Comparison of ENCODE assay signal across 9 cellular contexts in the genomic region with DNA sequence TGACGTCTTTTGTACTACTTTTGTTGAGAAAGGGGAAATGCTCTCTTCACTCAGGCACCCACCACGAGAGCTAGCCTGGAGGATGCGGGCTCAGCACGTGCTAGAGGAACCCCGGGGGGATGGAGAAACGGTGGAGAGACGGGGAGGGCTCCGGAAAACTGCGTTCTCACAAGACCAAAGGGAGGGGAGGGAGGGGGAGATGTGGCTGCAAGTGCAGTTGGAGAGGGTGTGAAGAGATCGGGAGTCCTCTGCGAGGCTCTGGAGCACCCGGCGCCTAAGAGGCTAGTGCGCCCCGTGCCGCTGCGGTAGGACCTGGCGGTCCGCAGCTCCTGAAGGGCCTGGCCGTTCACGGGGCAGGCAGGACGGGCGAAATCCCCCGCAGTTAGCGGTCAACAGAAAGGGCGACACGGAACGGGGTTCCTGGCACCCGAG. TPM values are rescaled to one million over a fixed set of nuclear protein-coding genes. Genes with fewer than 3 reads are reported as not detected.
DNase-seq lines count a peak whose midpoint lies in the region; ATAC-seq and TF ChIP-seq lines count a peak whose summit lies in the region.
"Had no signal": no experiment of that assay in that cellular context is flagged by ENCODE, and none has a peak within 500 bp of the region (broad histone marks: within the 10 kb centered on the region; RNA-seq: fewer than 3 reads in every experiment).

No MANE protein-coding gene starts in this region.

- peak; percentile 26 for ATAC-seq in CD4-positive, alpha-beta T cell (ENCODE audit: poor library complexity)
- ATAC-seq in SK-N-SH treated with all-trans-retinoic acid at 6 μM for 48 hours = peak; percentile 54
- ATAC-seq in natural killer cell treated with Interleukin-12 subunit alpha and Interleukin-12 subunit beta and Interleukin-15 and Interleukin-18, amount 100 ng/mL, for 72 hours = peak; percentile 28 to 59
- no peak for ATAC-seq in HG02852 (IDR thresholded peaks at IDR 0.05; ENCODE audit: unreplicated experiment)

- peaks cover 62% of the 10 kb centered on the region for H3K27me3 Mint-ChIP-seq in CD4-positive, alpha-beta T cell
- peaks cover 31 to 45% of the 10 kb centered on the region in 2 donors for H3K27me3 Mint-ChIP-seq in natural killer cell treated with Interleukin-12 subunit alpha and Interleukin-12 subunit beta and Interleukin-15 and Interleukin-18, amount 100 ng/mL, for 72 hours

- H2AFZ ChIP-seq in fibroblast of lung (ENCODE audit: low read length) = peak overlapping the region; percentile 80
- H2AFZ ChIP-seq: PC-9 had no signal

- H3K4me3 Mint-ChIP-seq in CD4-positive, alpha-beta T cell = peak overlapping the region; percentile 65
- peak overlapping the region; percentile 49 for H3K4me3 Mint-ChIP-seq in natural killer cell treated with Interleukin-12 subunit alpha and Interleukin-12 subunit beta and Interleukin-15 and Interleukin-18, amount 100 ng/mL, for 72 hours

- peak overlapping the region in 1 of 4 experiments; percentile 35 for H3K4me3 ChIP-seq in fibroblast of lung (replicated peaks in 1 of 4; ENCODE audit: control extremely low read depth in 1 of 4, insufficient read depth in 1 of 4, low read depth in 3 of 4, low read length in 4 of 4)
- H3K4me3 ChIP-seq: PC-9 had no signal

- peaks cover 5% of the 10 kb centered on the region for H3K27me3 ChIP-seq in CD4-positive, alpha-beta T cell (ENCODE audit: control insufficient read depth, insufficient read depth, low read length)
- H3K27me3 ChIP-seq in fibroblast of lung (ENCODE audit: control insufficient read depth, insufficient read depth, low read length) = no peaks in the 10 kb centered on the region

- no peak overlapping the region for H3K27ac Mint-ChIP-seq in CD4-positive, alpha-beta T cell
- H3K27ac Mint-ChIP-seq in natural killer cell treated with Interleukin-12 subunit alpha and Interleukin-12 subunit beta and Interleukin-15 and Interleukin-18, amount 100 ng/mL, for 72 hours = no peak overlapping the region

- CTCF ChIA-PET in CD4-positive, alpha-beta T cell (lab: Charles Lee) = no interaction called here

- in situ Hi-C loops in GM13976 (cut with MboI; ENCODE audit: low sequenced_read_pairs, unreplicated experiment) = loop anchor here (10.0 kb wide), 1 partner anchor 529 kb away; no protein-coding TSS in a partner anchor

- H3K36me3 Mint-ChIP-seq in CD4-positive, alpha-beta T cell (ENCODE audit: low read depth) = no peaks in the 10 kb centered on the region
- no peaks in the 10 kb centered on the region for H3K36me3 Mint-ChIP-seq in natural killer cell treated with Interleukin-12 subunit alpha and Interleukin-12 subunit beta and Interleukin-15 and Interleukin-18, amount 100 ng/mL, for 72 hours

- DNase-seq in CD4-positive, alpha-beta T cell = no peak
- DNase-seq in fibroblast of lung (ENCODE audit: low read depth in 2 of 2) (peak in 1 of 2 donors; percentile 20), GM13976 (ENCODE audit: low spot score) (no peak), NCI-H748 (lab: John Stamatoyannopoulos, UW; ENCODE audit: unreplicated experiment) (no peak), NCI-H187 (lab: John Stamatoyannopoulos, UW) (no peak)
- DNase-seq in natural killer cell treated with Interleukin-12 subunit alpha and Interleukin-12 subunit beta and Interleukin-15 and Interleukin-18, amount 100 ng/mL, for 72 hours (ENCODE audit: low spot score) = no peak
- DNase-seq: PC-9 had no signal

- no peaks in the 10 kb centered on the region for H3K36me3 ChIP-seq in fibroblast of lung (ENCODE audit: control insufficient read depth, insufficient read depth, low read length)

- H3K27ac ChIP-seq in CD4-positive, alpha-beta T cell (ENCODE audit: low read depth, low read length) = no peak overlapping the region
- H3K27ac ChIP-seq in fibroblast of lung (ENCODE audit: insufficient read depth, low read length) = no peak overlapping the region
- H3K27ac ChIP-seq: PC-9 had no signal

- H3K4me2 ChIP-seq in fibroblast of lung (ENCODE audit: extremely low read depth, insufficient read depth, low read length) = peak overlapping the region; percentile 71
- H3K4me2 ChIP-seq: PC-9 had no signal

- no peak for TF ChIP-seq CTCF in CD4-positive, alpha-beta T cell (IDR thresholded peaks at IDR 0.05)
- no peak for TF ChIP-seq CTCF in fibroblast of lung (conservative IDR thresholded peaks at IDR 0.05 in 1 of 2, IDR thresholded peaks at IDR 0.05 in 1 of 2; ENCODE audit: low read depth in 1 of 2, low read length in 2 of 2)
- TF ChIP-seq CTCF in GM13976 (IDR thresholded peaks at IDR 0.05; ENCODE audit: borderline replicate concordance, control extremely low read depth, extremely low read depth, insufficient read depth, missing control alignments) = no peak

- H4K20me1 ChIP-seq in fibroblast of lung (ENCODE audit: control insufficient read depth, extremely low read depth, insufficient read depth, low read length) = no peaks in the 10 kb centered on the region

- no peaks in the 10 kb centered on the region for H3K9me3 Mint-ChIP-seq in CD4-positive, alpha-beta T cell
- no peaks in the 10 kb centered on the region for H3K9me3 Mint-ChIP-seq in natural killer cell treated with Interleukin-12 subunit alpha and Interleukin-12 subunit beta and Interleukin-15 and Interleukin-18, amount 100 ng/mL, for 72 hours

- intact Hi-C loops in CD4-positive, alpha-beta T cell (cut with DNase I, micrococcal nuclease) = loop anchor here (10.0 kb wide), 2 partner anchors 229 to 349 kb away; a partner anchor contains a TSS

- POLR2A ChIA-PET in CD4-positive, alpha-beta T cell (lab: Charles Lee) = no interaction called here

- H3K4me1 Mint-ChIP-seq in CD4-positive, alpha-beta T cell (ENCODE audit: low read depth) = peaks cover 10% of the 10 kb centered on the region
- peaks cover 6 to 7% of the 10 kb centered on the region in 2 donors for H3K4me1 Mint-ChIP-seq in natural killer cell treated with Interleukin-12 subunit alpha and Interleukin-12 subunit beta and Interleukin-15 and Interleukin-18, amount 100 ng/mL, for 72 hours (ENCODE audit: low read depth in 2 of 2)

- peaks cover 7% of the 10 kb centered on the region for H3K4me1 ChIP-seq in fibroblast of lung (ENCODE audit: control insufficient read depth, extremely low read depth, insufficient read depth, low read length)

- peak overlapping the region; percentile 16 for H3K9ac ChIP-seq in fibroblast of lung (ENCODE audit: insufficient read depth, low read length)

- H3K79me2 ChIP-seq in fibroblast of lung (ENCODE audit: control insufficient read depth, insufficient read depth, low read length) = no peaks in the 10 kb centered on the region

- no peaks in the 10 kb centered on the region for H3K9me3 ChIP-seq in CD4-positive, alpha-beta T cell (ENCODE audit: control insufficient read depth, low read length)
- no peaks in the 10 kb centered on the region for H3K9me3 ChIP-seq in fibroblast of lung (ENCODE audit: control insufficient read depth, insufficient read depth, low read depth, low read length)

TF ChIP-seq in SK-N-SH treated with all-trans-retinoic acid at 6 μM for 48 hours, 23 proteins besides CTCF, POLR2A, EP300 and RAD21 (continues in another document):
- TF ChIP-seq, protein P1, sequence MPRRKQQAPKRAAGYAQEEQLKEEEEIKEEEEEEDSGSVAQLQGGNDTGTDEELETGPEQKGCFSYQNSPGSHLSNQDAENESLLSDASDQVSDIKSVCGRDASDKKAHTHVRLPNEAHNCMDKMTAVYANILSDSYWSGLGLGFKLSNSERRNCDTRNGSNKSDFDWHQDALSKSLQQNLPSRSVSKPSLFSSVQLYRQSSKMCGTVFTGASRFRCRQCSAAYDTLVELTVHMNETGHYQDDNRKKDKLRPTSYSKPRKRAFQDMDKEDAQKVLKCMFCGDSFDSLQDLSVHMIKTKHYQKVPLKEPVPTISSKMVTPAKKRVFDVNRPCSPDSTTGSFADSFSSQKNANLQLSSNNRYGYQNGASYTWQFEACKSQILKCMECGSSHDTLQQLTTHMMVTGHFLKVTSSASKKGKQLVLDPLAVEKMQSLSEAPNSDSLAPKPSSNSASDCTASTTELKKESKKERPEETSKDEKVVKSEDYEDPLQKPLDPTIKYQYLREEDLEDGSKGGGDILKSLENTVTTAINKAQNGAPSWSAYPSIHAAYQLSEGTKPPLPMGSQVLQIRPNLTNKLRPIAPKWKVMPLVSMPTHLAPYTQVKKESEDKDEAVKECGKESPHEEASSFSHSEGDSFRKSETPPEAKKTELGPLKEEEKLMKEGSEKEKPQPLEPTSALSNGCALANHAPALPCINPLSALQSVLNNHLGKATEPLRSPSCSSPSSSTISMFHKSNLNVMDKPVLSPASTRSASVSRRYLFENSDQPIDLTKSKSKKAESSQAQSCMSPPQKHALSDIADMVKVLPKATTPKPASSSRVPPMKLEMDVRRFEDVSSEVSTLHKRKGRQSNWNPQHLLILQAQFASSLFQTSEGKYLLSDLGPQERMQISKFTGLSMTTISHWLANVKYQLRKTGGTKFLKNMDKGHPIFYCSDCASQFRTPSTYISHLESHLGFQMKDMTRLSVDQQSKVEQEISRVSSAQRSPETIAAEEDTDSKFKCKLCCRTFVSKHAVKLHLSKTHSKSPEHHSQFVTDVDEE (CRISPR knock-in tag; IDR thresholded peaks at IDR 0.05) = no peak
- TF ChIP-seq OSR1 (CRISPR knock-in tag; IDR thresholded peaks at IDR 0.05) = no peak
- TF ChIP-seq RARB (CRISPR knock-in tag; IDR thresholded peaks at IDR 0.05) = no peak
- TF ChIP-seq, protein P2, sequence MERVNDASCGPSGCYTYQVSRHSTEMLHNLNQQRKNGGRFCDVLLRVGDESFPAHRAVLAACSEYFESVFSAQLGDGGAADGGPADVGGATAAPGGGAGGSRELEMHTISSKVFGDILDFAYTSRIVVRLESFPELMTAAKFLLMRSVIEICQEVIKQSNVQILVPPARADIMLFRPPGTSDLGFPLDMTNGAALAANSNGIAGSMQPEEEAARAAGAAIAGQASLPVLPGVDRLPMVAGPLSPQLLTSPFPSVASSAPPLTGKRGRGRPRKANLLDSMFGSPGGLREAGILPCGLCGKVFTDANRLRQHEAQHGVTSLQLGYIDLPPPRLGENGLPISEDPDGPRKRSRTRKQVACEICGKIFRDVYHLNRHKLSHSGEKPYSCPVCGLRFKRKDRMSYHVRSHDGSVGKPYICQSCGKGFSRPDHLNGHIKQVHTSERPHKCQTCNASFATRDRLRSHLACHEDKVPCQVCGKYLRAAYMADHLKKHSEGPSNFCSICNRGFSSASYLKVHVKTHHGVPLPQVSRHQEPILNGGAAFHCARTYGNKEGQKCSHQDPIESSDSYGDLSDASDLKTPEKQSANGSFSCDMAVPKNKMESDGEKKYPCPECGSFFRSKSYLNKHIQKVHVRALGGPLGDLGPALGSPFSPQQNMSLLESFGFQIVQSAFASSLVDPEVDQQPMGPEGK (CRISPR knock-in tag; IDR thresholded peaks at IDR 0.05; ENCODE audit: borderline replicate concordance) = no peak
- TF ChIP-seq ZNF70 (CRISPR knock-in tag; IDR thresholded peaks at IDR 0.05) = no peak

RNA-seq across cellular contexts. Expression of a gene that starts 43.4 kb away (rescaled TPM):
- total RNA-seq in CD4-positive, alpha-beta T cell = 10 to 100 TPM; 22.5 to 22.7 TPM
- 14.9 and 17.2 TPM in 2 replicates for total RNA-seq in fibroblast of lung
- 10.5 and 12.5 TPM in 2 replicates for polyA plus RNA-seq in fibroblast of lung
- 5.5 and 6.5 TPM in 2 replicates for polyA plus RNA-seq in fibroblast of lung (2012)
- 2.7 and 3.9 TPM in 2 replicates for polyA minus RNA-seq in fibroblast of lung (ENCODE audit: low replicate concordance)
- total RNA-seq in natural killer cell treated with Interleukin-12 subunit alpha and Interleukin-12 subunit beta and Interleukin-15 and Interleukin-18, amount 100 ng/mL, for 72 hours = 10 to 100 TPM; 23.0 to 33.5 TPM
